ENCODE assay signal across 8 cellular contexts in the genomic region with DNA sequence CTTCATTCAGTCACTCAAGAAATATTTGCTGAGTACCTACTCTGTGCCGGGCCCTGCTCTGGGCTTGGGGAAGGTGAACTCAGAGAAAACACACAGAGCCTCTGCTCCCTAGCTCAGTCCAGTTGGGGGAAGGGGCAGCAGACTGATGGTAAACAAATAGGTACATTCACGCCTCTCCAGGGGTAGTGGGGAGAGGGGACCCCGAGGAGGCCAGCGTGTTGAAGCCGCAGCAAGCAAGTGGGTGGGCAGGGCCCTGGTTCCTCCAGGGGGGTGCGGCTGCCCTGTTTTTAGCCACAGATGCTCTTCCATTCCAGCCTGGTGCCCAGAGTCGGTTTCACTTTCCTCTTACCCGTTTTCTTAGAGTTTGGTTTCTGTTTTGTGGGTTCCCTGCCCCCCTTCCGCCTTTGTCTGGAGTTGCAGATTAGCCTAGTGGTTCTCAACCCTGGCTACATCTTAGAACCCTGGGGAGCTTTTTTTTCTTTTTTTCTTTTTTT. TPM values are rescaled to one million over a fixed set of nuclear protein-coding genes. Genes with fewer than 3 reads are reported as not detected.
A peak's percentile ranks its signal among the peaks of the same experiment; 100 is the strongest.
DNase-seq lines count a peak whose midpoint lies in the region; ATAC-seq, FAIRE-seq and TF ChIP-seq lines count a peak whose summit lies in the region.

No MANE protein-coding gene starts in this region.

- H3K79me2 ChIP-seq in astrocyte (ENCODE audit: insufficient read depth, low read length): no peaks in the 10 kb centered on the region

- H3K4me1 Mint-ChIP-seq in astrocyte (ENCODE audit: low read depth, unreplicated experiment): peaks cover 3% of the 10 kb centered on the region

- no peak overlapping the region for H3K9ac ChIP-seq in astrocyte (ENCODE audit: low read length)

- no peak overlapping the region for H2AFZ ChIP-seq in astrocyte (ENCODE audit: low read depth, low read length)

- H3K36me3 ChIP-seq in GM06990 (ENCODE audit: control insufficient read depth, insufficient read depth, low read length) (peaks cover 4% of the 10 kb centered on the region), astrocyte (ENCODE audit: insufficient read depth, low read length) (no peaks in the 10 kb centered on the region)

- no peaks in the 10 kb centered on the region for H4K20me1 ChIP-seq in astrocyte (ENCODE audit: insufficient read depth, low read length)

- peak; percentile 74 for ATAC-seq in HG02852 (IDR thresholded peaks at IDR 0.05; ENCODE audit: unreplicated experiment)

- DNase-seq in GM06990 (ENCODE audit: extremely low read depth, insufficient read length): peak; percentile 76
- peak; percentile 22 to 93 (median 61) for DNase-seq in T-helper 2 cell
- no peak for DNase-seq in astrocyte (ENCODE audit: low read depth)
- peak; percentile 52 for DNase-seq in stimulated activated CD4-positive, alpha-beta T cell treated with anti-CD3 and anti-CD28 coated beads, Interleukin-12 subunit alpha, Interleukin-12 subunit beta, amount 100 ng/mL, for 4 hours
- DNase-seq in NCI-H1930 (lab: John Stamatoyannopoulos, UW): no peak
- no peak for DNase-seq in inferior parietal cortex (ENCODE audit: extremely low spot score)
- DNase-seq in NCI-H146 (lab: John Stamatoyannopoulos, UW): no peak

- H3K27me3 ChIP-seq in GM06990 (replicated peaks; ENCODE audit: control insufficient read depth, insufficient read depth, low read length): no peaks in the 10 kb centered on the region
- H3K27me3 ChIP-seq in astrocyte (ENCODE audit: insufficient read depth, low read length): no peaks in the 10 kb centered on the region

- H3K27ac Mint-ChIP-seq in astrocyte (ENCODE audit: unreplicated experiment): peak overlapping the region; percentile 41

- H3K36me3 Mint-ChIP-seq in astrocyte (ENCODE audit: low read depth, unreplicated experiment): peaks cover 5% of the 10 kb centered on the region

- FAIRE-seq in astrocyte (lab: Jason Lieb, UNC): no peak

- H3K4me1 ChIP-seq in astrocyte (ENCODE audit: insufficient read depth, low read length): peaks cover 7% of the 10 kb centered on the region

- peaks cover 3% of the 10 kb centered on the region for H3K9me3 Mint-ChIP-seq in astrocyte (ENCODE audit: unreplicated experiment)

- H3K4me3 Mint-ChIP-seq in astrocyte (ENCODE audit: unreplicated experiment): peak overlapping the region; percentile 40

- H3K27me3 Mint-ChIP-seq in astrocyte (ENCODE audit: low read depth, unreplicated experiment): no peaks in the 10 kb centered on the region

- H3K9me3 ChIP-seq in astrocyte (ENCODE audit: insufficient read depth, low read depth, low read length): no peaks in the 10 kb centered on the region

- H3K27ac ChIP-seq in astrocyte (ENCODE audit: low read depth, low read length): no peak overlapping the region

- no peak overlapping the region for H3K4me2 ChIP-seq in astrocyte (ENCODE audit: low read length)

- H3K4me3 ChIP-seq in GM06990 (replicated peaks; ENCODE audit: low read depth, low read length) (peak overlapping the region; percentile 34), astrocyte (ENCODE audit: insufficient read depth, low read depth, low read length) (no peak overlapping the region)

- no peak for TF ChIP-seq CTCF in GM06990 (IDR thresholded peaks at IDR 0.05; ENCODE audit: insufficient read depth, low read length, poor library complexity, severe bottlenecking)
- TF ChIP-seq CTCF in astrocyte (IDR thresholded peaks at IDR 0.05; ENCODE audit: insufficient read depth, low read depth, low read length): no peak

RNA-seq across cellular contexts. Expression of a gene that starts 8.7 kb away (rescaled TPM):
- 158 and 169 TPM in 2 replicates for total RNA-seq in astrocyte

RNA-seq across cellular contexts. Expression of a gene that starts 9.1 kb away (rescaled TPM):
- 34.6 and 35.3 TPM in 2 replicates for total RNA-seq in astrocyte

RNA-seq across cellular contexts. Expression of a gene that starts 17.3 kb away (rescaled TPM):
- total RNA-seq in astrocyte: not detected in 2 replicates

RNA-seq across cellular contexts. Expression of a gene that starts 27.8 kb away (rescaled TPM):
- 24.5 and 37.9 TPM in 2 replicates for total RNA-seq in astrocyte

RNA-seq across cellular contexts. Expression of a gene that starts 33.6 kb away (rescaled TPM):
- total RNA-seq in astrocyte: 36.3 and 36.5 TPM in 2 replicates

Comparison
In these comparisons a context has a peak if more than half of its experiments do, and no peak if none do; other contexts are left out.
1. DNase-seq: peak in GM06990 (single experiment), T-helper 2 cell (5 of 5) and stimulated activated CD4-positive, alpha-beta T cell treated with anti-CD3 and anti-CD28 coated beads, Interleukin-12 subunit alpha, Interleukin-12 subunit beta, amount 100 ng/mL, for 4 hours (single experiment); none in astrocyte (single experiment), NCI-H1930 (0 of 2), inferior parietal cortex (single experiment) and NCI-H146 (single experiment).